ENCODE assay signal across 23 cellular contexts in the genomic region with DNA sequence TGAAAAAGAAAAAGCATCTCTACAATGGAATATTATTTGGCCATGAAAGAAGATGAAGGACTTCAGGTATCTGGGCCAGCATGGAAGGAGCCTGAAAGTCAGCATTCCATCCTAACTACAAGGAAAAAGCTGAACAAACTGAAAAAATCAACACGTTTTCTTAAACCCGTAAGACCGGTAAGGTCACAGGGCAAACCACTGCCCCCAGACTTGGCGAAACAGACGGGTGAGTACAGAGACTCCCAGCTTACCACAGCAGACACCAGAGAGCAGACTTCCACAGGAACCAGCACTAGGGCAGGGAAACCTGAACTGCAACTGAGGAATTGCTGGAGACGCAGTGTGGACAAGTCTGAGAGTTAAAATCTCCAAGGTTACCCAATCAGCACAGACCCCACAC. TPM values are rescaled to one million over a fixed set of nuclear protein-coding genes. Genes with fewer than 3 reads are reported as not detected.
DNase-seq lines count a peak whose midpoint lies in the region; FAIRE-seq and TF ChIP-seq lines count a peak whose summit lies in the region.
"Had no signal": no experiment of that assay in that cellular context is flagged by ENCODE, and none has a peak within 500 bp of the region (broad histone marks: within the 10 kb centered on the region; RNA-seq: fewer than 3 reads in every experiment).

No MANE protein-coding gene starts in this region.

- no peak overlapping the region for H4K12ac ChIP-seq in trophoblast cell (ENCODE audit: low read depth, low read length)

- H3K27me3 ChIP-seq in endodermal cell (ENCODE audit: control insufficient read depth, insufficient read depth, low read length, poor library complexity, severe bottlenecking) (no peaks in the 10 kb centered on the region), trophoblast cell (ENCODE audit: insufficient read depth, low read length) (no peaks in the 10 kb centered on the region)
- H3K27me3 ChIP-seq: BE2C; BLaER1 treated with 17β-estradiol and CSF1 and Interleukin-3, amounts not matched to agents 10 nM and 100 nM had no signal

- H3K4me3 Mint-ChIP-seq in endodermal cell (no peak overlapping the region), glutamatergic neuron (ENCODE audit: unreplicated experiment) (no peak overlapping the region)
- H3K4me3 Mint-ChIP-seq: CD14-positive monocyte; CD4-positive, alpha-beta T cell; CD8-positive, alpha-beta memory T cell; H9 had no signal

- H3K4me1 ChIP-seq in endodermal cell (ENCODE audit: control insufficient read depth, insufficient read depth, low read length) (no peaks in the 10 kb centered on the region), trophoblast cell (ENCODE audit: control insufficient read depth in 1 of 2, insufficient read depth in 2 of 2, low read length in 2 of 2) (peaks cover 5 to 11% of the 10 kb centered on the region in 2 experiments)
- H3K4me1 ChIP-seq: BE2C had no signal

- H3K27ac ChIP-seq in endodermal cell (ENCODE audit: low read depth, low read length) (no peak overlapping the region), trophoblast cell (ENCODE audit: low read depth, low read length) (peak overlapping the region; percentile 81)
- H3K27ac ChIP-seq: 22Rv1; BLaER1 treated with 17β-estradiol and CSF1 and Interleukin-3, amounts not matched to agents 10 nM and 100 nM; GM23248 had no signal

- H2BK12ac ChIP-seq in trophoblast cell (ENCODE audit: low read length): no peak overlapping the region

- no peak overlapping the region for H3K4me3 ChIP-seq in endodermal cell (ENCODE audit: low read length)
- no peak overlapping the region for H3K4me3 ChIP-seq in trophoblast cell (ENCODE audit: low read depth, low read length)
- H3K4me3 ChIP-seq: GM23248 had no signal

- no peak overlapping the region for H4K91ac ChIP-seq in trophoblast cell (ENCODE audit: low read depth, low read length)

- H3K4me1 Mint-ChIP-seq in endodermal cell: peaks cover 16% of the 10 kb centered on the region
- no peaks in the 10 kb centered on the region for H3K4me1 Mint-ChIP-seq in glutamatergic neuron (ENCODE audit: low read depth, unreplicated experiment)
- H3K4me1 Mint-ChIP-seq: CD14-positive monocyte; CD8-positive, alpha-beta memory T cell had no signal

- H3K4me2 ChIP-seq in trophoblast cell (ENCODE audit: low read length): no peak overlapping the region
- H3K4me2 ChIP-seq: BLaER1 treated with 17β-estradiol and CSF1 and Interleukin-3, amounts not matched to agents 10 nM and 100 nM had no signal

- no peak for FAIRE-seq in H54 (lab: Jason Lieb, UNC)
- FAIRE-seq: A204.1, D721Med, G401.6, H1 had no signal

- H3K79me2 ChIP-seq in trophoblast cell (ENCODE audit: control insufficient read depth, insufficient read depth, low read length, poor library complexity): no peaks in the 10 kb centered on the region

- H3K4ac ChIP-seq in trophoblast cell (ENCODE audit: low read depth, low read length): no peak overlapping the region

- DNase-seq in activated effector memory CD4-positive, alpha-beta T cell treated with anti-CD3 and anti-CD28 coated beads, Interleukin-2, amount 50 U/mL, for 16 hours: peak; percentile 30
- no peak for DNase-seq in activated effector memory CD4-positive, alpha-beta T cell treated with Interleukin-2 at 50 U/mL for 16 hours
- DNase-seq in endodermal cell (peak; percentile 33), trophoblast cell (peak; percentile 87 to 97), AG08395 (ENCODE audit: low spot score) (no peak), NCI-H1092 treated with DMSO at 0.1 percent for 48 hours (lab: John Stamatoyannopoulos, UW) (no peak), glutamatergic neuron (no peak), H54 (ENCODE audit: insufficient read length, low spot score) (no peak)
- DNase-seq: AML-193; BE2C; CD4-positive, alpha-beta T cell; CD8-positive, alpha-beta memory T cell; DMS 273 treated with DMSO at 0.1 percent for 48 hours; DMS79; GM23248; H9 had no signal

- H3K27me3 Mint-ChIP-seq in endodermal cell (ENCODE audit: insufficient read depth) (no peaks in the 10 kb centered on the region), glutamatergic neuron (ENCODE audit: unreplicated experiment) (peaks cover 2% of the 10 kb centered on the region)
- H3K27me3 Mint-ChIP-seq: CD4-positive, alpha-beta T cell; CD8-positive, alpha-beta memory T cell had no signal

- H4K8ac ChIP-seq in trophoblast cell (ENCODE audit: low read depth, low read length): no peak overlapping the region

- peaks cover 22% of the 10 kb centered on the region for H3K9me3 ChIP-seq in endodermal cell (ENCODE audit: control insufficient read depth, low read length)
- H3K9me3 ChIP-seq in trophoblast cell (ENCODE audit: insufficient read depth, low read depth, low read length): peaks cover 4% of the 10 kb centered on the region
- H3K9me3 ChIP-seq: BE2C had no signal

- H3K9me3 Mint-ChIP-seq in endodermal cell (peaks cover 19% of the 10 kb centered on the region), glutamatergic neuron (ENCODE audit: unreplicated experiment) (peaks cover 3% of the 10 kb centered on the region)
- H3K9me3 Mint-ChIP-seq: CD4-positive, alpha-beta T cell; CD8-positive, alpha-beta memory T cell had no signal

- TF ChIP-seq CTCF in endodermal cell (conservative IDR thresholded peaks at IDR 0.05): no peak
- no peak for TF ChIP-seq CTCF in glutamatergic neuron (IDR thresholded peaks at IDR 0.05; ENCODE audit: partially characterized antibody, unreplicated experiment)

- H2BK5ac ChIP-seq in trophoblast cell (ENCODE audit: low read depth, low read length, poor library complexity): no peak overlapping the region

- H3K23ac ChIP-seq in trophoblast cell (ENCODE audit: low read length): no peak overlapping the region

- no peak overlapping the region for H3K14ac ChIP-seq in trophoblast cell (ENCODE audit: low read length)

- H2AFZ ChIP-seq in trophoblast cell (ENCODE audit: insufficient read depth, low read length, poor library complexity): no peak overlapping the region
- H2AFZ ChIP-seq: GM23248 had no signal

- H3K27ac Mint-ChIP-seq in endodermal cell: no peak overlapping the region
- no peak overlapping the region for H3K27ac Mint-ChIP-seq in glutamatergic neuron (ENCODE audit: unreplicated experiment)
- H3K27ac Mint-ChIP-seq: CD4-positive, alpha-beta T cell; CD8-positive, alpha-beta memory T cell had no signal

- H2BK120ac ChIP-seq in trophoblast cell (ENCODE audit: insufficient read depth, low read length, poor library complexity): no peak overlapping the region

- H2AK5ac ChIP-seq in trophoblast cell (ENCODE audit: low read length): no peak overlapping the region

- no peaks in the 10 kb centered on the region for H3K79me1 ChIP-seq in trophoblast cell (ENCODE audit: low read length)

- 95 to 100% methylated on average over 6 of the region's 6 CpGs for WGBS in endodermal cell (ENCODE audit: insufficient coverage in 1 of 2, insufficient read length in 1 of 2), 2 experiments
- WGBS in trophoblast cell (ENCODE audit: extremely low coverage, insufficient coverage, insufficient read length): no CpG with 5 or more reads among the region's 6 CpGs

- H3K36me3 ChIP-seq in endodermal cell (ENCODE audit: control insufficient read depth, insufficient read depth, low read length) (peaks cover 24% of the 10 kb centered on the region), trophoblast cell (ENCODE audit: control insufficient read depth in 1 of 2, insufficient read depth in 2 of 2, low read length in 2 of 2) (peaks cover 7 to 9% of the 10 kb centered on the region in 2 experiments)

- H3K18ac ChIP-seq in trophoblast cell (ENCODE audit: low read length): no peak overlapping the region

- H3K9ac ChIP-seq in endodermal cell (ENCODE audit: extremely low read depth, low read length, poor library complexity, severe bottlenecking): no peak overlapping the region
- H3K9ac ChIP-seq in trophoblast cell (ENCODE audit: low read length): no peak overlapping the region
- H3K9ac ChIP-seq: BLaER1 treated with 17β-estradiol and CSF1 and Interleukin-3, amounts not matched to agents 10 nM and 100 nM; GM23248 had no signal

- H3K36me3 Mint-ChIP-seq in endodermal cell (ENCODE audit: low read depth) (peaks cover 74% of the 10 kb centered on the region), glutamatergic neuron (ENCODE audit: unreplicated experiment) (no peaks in the 10 kb centered on the region)

- TF ChIP-seq POLR2A in H54 (IDR thresholded peaks at IDR 0.05; ENCODE audit: low read depth, low read length): no peak

RNA-seq across cellular contexts. Expression of gene BEND3, which starts 31.4 kb away (rescaled TPM):
- total RNA-seq in endodermal cell: 10 to 100 TPM; 18.0 to 28.6 TPM
- 8.2 TPM for polyA plus RNA-seq in endodermal cell (2013, experiment 1 of 2)
- 7.8 TPM for polyA plus RNA-seq in endodermal cell (2013, experiment 2 of 2)
- polyA plus RNA-seq in trophoblast cell (2013): 6.7 and 6.8 TPM in 2 replicates
- total RNA-seq in glutamatergic neuron (ENCODE audit: unreplicated experiment): 10.9 TPM

RNA-seq across cellular contexts. Expression of gene MTRES1, which starts 55.9 kb away (rescaled TPM):
- total RNA-seq in endodermal cell (10 to 100 TPM; 20.5 to 26.1 TPM), glutamatergic neuron (ENCODE audit: unreplicated experiment) (17.0 TPM)
- 23.4 TPM for polyA plus RNA-seq in endodermal cell (2013, experiment 1 of 2)
- polyA plus RNA-seq in endodermal cell (2013, experiment 2 of 2): 20.4 TPM
- 15.8 and 16.4 TPM in 2 replicates for polyA plus RNA-seq in trophoblast cell (2013)

Comparison
In these comparisons a context has a peak if more than half of its experiments do, and no peak if none do; other contexts are left out.
1. DNase-seq: peak in activated effector memory CD4-positive, alpha-beta T cell treated with anti-CD3 and anti-CD28 coated beads, Interleukin-2, amount 50 U/mL, for 16 hours (single experiment), endodermal cell (single experiment) and trophoblast cell (2 of 2); none in activated effector memory CD4-positive, alpha-beta T cell treated with Interleukin-2 at 50 U/mL for 16 hours (single experiment), AG08395 (single experiment), NCI-H1092 treated with DMSO at 0.1 percent for 48 hours (single experiment), glutamatergic neuron (single experiment) and H54 (single experiment).